Comparison of ENCODE assay signal across 8 cellular contexts in genomic region chr14:73245401-73246325, GRCh38. TPM values are rescaled to one million over a fixed set of nuclear protein-coding genes. Genes with fewer than 3 reads are reported as not detected.
DNase-seq lines count a peak whose midpoint lies in the region; ATAC-seq and TF ChIP-seq lines count a peak whose summit lies in the region.

No MANE protein-coding gene starts in this region.

- H3K4me3 ChIP-seq in cardiac muscle cell: peak overlapping the region; percentile 26
- peak overlapping the region; percentile 30 to 56 (median 43) for H3K4me3 ChIP-seq in skeletal muscle tissue (ENCODE audit: low read length in 3 of 3)

- no peaks in the 10 kb centered on the region for H3K36me3 ChIP-seq in cardiac muscle cell
- no peaks in the 10 kb centered on the region for H3K36me3 ChIP-seq in skeletal muscle tissue (ENCODE audit: control insufficient read depth in 3 of 3, insufficient read depth in 3 of 3, low read length in 3 of 3)

- no peak overlapping the region for H3K27ac ChIP-seq in cardiac muscle cell
- no peak overlapping the region for H3K27ac ChIP-seq in skeletal muscle tissue (ENCODE audit: low read depth, low read length)
- no peak overlapping the region for H3K27ac ChIP-seq in caudate nucleus (ENCODE audit: low read depth, low read length)

- DNase-seq in COLO829 (ENCODE audit: low spot score) (peak; percentile 30), NCI-H748 treated with DMSO at 0.1 percent for 48 hours (lab: John Stamatoyannopoulos, UW) (peak; percentile 20), cardiac muscle cell (ENCODE audit: low read depth in 1 of 2, low spot score in 1 of 2) (peak in 1 of 2 donors; percentile 65), NCI-H226 (no peak), caudate nucleus (lab: John Stamatoyannopoulos, UW) (no peak)
- peak; percentile 36 for DNase-seq in activated T-helper 1 cell treated with anti-CD3 and anti-CD28 coated beads, Interleukin-12 subunit alpha, Interleukin-12 subunit beta, Interleukin-2, Interleukin-4 antibody, amounts not matched to agents 30 ng/mL and 10 ng/mL and 1 ng/mL, durations not matched to agents 14 hours and 24 hours and 36 hours (ENCODE audit: low spot score)

- intact Hi-C loops in activated T-helper 1 cell treated with anti-CD3 and anti-CD28 coated beads, Interleukin-12 subunit alpha, Interleukin-12 subunit beta, Interleukin-2, Interleukin-4 antibody, amounts not matched to agents 30 ng/mL and 10 ng/mL and 1 ng/mL, durations not matched to agents 14 hours and 24 hours and 36 hours (cut with micrococcal nuclease): loop anchor here (5.0 kb wide), 1 partner anchor 47 kb away; no protein-coding TSS in a partner anchor

- no peaks in the 10 kb centered on the region for H3K36me3 Mint-ChIP-seq in activated T-helper 1 cell treated with anti-CD3 and anti-CD28 coated beads, Interleukin-12 subunit alpha, Interleukin-12 subunit beta, Interleukin-2, Interleukin-4 antibody, amounts not matched to agents 30 ng/mL and 10 ng/mL and 1 ng/mL, durations not matched to agents 14 hours and 24 hours and 36 hours (ENCODE audit: low read depth)

- peaks cover 41% of the 10 kb centered on the region for H3K4me1 Mint-ChIP-seq in activated T-helper 1 cell treated with anti-CD3 and anti-CD28 coated beads, Interleukin-12 subunit alpha, Interleukin-12 subunit beta, Interleukin-2, Interleukin-4 antibody, amounts not matched to agents 30 ng/mL and 10 ng/mL and 1 ng/mL, durations not matched to agents 14 hours and 24 hours and 36 hours (ENCODE audit: low read depth)

- ATAC-seq in GM21786 (IDR thresholded peaks at IDR 0.05; ENCODE audit: unreplicated experiment): peak; percentile 38

- H3K9me3 Mint-ChIP-seq in activated T-helper 1 cell treated with anti-CD3 and anti-CD28 coated beads, Interleukin-12 subunit alpha, Interleukin-12 subunit beta, Interleukin-2, Interleukin-4 antibody, amounts not matched to agents 30 ng/mL and 10 ng/mL and 1 ng/mL, durations not matched to agents 14 hours and 24 hours and 36 hours: no peaks in the 10 kb centered on the region

- peak overlapping the region in 2 of 3 donors; percentile 23 to 33 for H3K9ac ChIP-seq in skeletal muscle tissue (ENCODE audit: low read depth in 1 of 3, low read length in 3 of 3)

- peak overlapping the region; percentile 73 for H3K4me3 Mint-ChIP-seq in activated T-helper 1 cell treated with anti-CD3 and anti-CD28 coated beads, Interleukin-12 subunit alpha, Interleukin-12 subunit beta, Interleukin-2, Interleukin-4 antibody, amounts not matched to agents 30 ng/mL and 10 ng/mL and 1 ng/mL, durations not matched to agents 14 hours and 24 hours and 36 hours

- H3K4me1 ChIP-seq in cardiac muscle cell (ENCODE audit: low read depth): no peaks in the 10 kb centered on the region
- H3K4me1 ChIP-seq in skeletal muscle tissue (ENCODE audit: control insufficient read depth in 3 of 3, insufficient read depth in 3 of 3, low read length in 3 of 3): peaks cover 0 to 6% (median 3%) of the 10 kb centered on the region in 3 donors

- no peaks in the 10 kb centered on the region for H3K9me3 ChIP-seq in cardiac muscle cell (ENCODE audit: low read depth)
- no peaks in the 10 kb centered on the region for H3K9me3 ChIP-seq in skeletal muscle tissue (ENCODE audit: control insufficient read depth in 3 of 3, low read length in 3 of 3)

- H3K27ac Mint-ChIP-seq in activated T-helper 1 cell treated with anti-CD3 and anti-CD28 coated beads, Interleukin-12 subunit alpha, Interleukin-12 subunit beta, Interleukin-2, Interleukin-4 antibody, amounts not matched to agents 30 ng/mL and 10 ng/mL and 1 ng/mL, durations not matched to agents 14 hours and 24 hours and 36 hours: no peak overlapping the region

- TF ChIP-seq CTCF in cardiac muscle cell (IDR thresholded peaks at IDR 0.05; ENCODE audit: low read depth, low read length): no peak

- H3K27me3 Mint-ChIP-seq in activated T-helper 1 cell treated with anti-CD3 and anti-CD28 coated beads, Interleukin-12 subunit alpha, Interleukin-12 subunit beta, Interleukin-2, Interleukin-4 antibody, amounts not matched to agents 30 ng/mL and 10 ng/mL and 1 ng/mL, durations not matched to agents 14 hours and 24 hours and 36 hours (ENCODE audit: insufficient read depth): peaks cover 40% of the 10 kb centered on the region

- H3K27me3 ChIP-seq in cardiac muscle cell (peaks cover 56% of the 10 kb centered on the region), skeletal muscle tissue (ENCODE audit: control insufficient read depth in 3 of 3, insufficient read depth in 3 of 3, low read length in 3 of 3) (peaks cover 6 to 36% (median 32%) of the 10 kb centered on the region in 3 donors)

RNA-seq across cellular contexts. Expression of gene PAPLN, which starts 8.4 kb away (rescaled TPM):
- total RNA-seq in activated T-helper 1 cell treated with anti-CD3 and anti-CD28 coated beads, Interleukin-12 subunit alpha, Interleukin-12 subunit beta, Interleukin-2, Interleukin-4 antibody, amounts not matched to agents 30 ng/mL and 10 ng/mL and 1 ng/mL, durations not matched to agents 14 hours and 24 hours and 36 hours: 0.39 and 0.96 TPM in 2 replicates
- total RNA-seq in cardiac muscle cell (1.2 and 4.2 TPM in 2 replicates), skeletal muscle tissue (1.6 TPM)
- polyA plus RNA-seq in cardiac muscle cell: 1.7 and 2.9 TPM in 2 replicates

Comparison
In these comparisons a context has a peak if more than half of its experiments do, and no peak if none do; other contexts are left out.
1. DNase-seq: peak in COLO829 (single experiment), NCI-H748 treated with DMSO at 0.1 percent for 48 hours (single experiment) and activated T-helper 1 cell treated with anti-CD3 and anti-CD28 coated beads, Interleukin-12 subunit alpha, Interleukin-12 subunit beta, Interleukin-2, Interleukin-4 antibody, amounts not matched to agents 30 ng/mL and 10 ng/mL and 1 ng/mL, durations not matched to agents 14 hours and 24 hours and 36 hours (single experiment); none in NCI-H226 (single experiment) and caudate nucleus (0 of 61).